ENCODE assay signal across 20 cellular contexts in the genomic region with DNA sequence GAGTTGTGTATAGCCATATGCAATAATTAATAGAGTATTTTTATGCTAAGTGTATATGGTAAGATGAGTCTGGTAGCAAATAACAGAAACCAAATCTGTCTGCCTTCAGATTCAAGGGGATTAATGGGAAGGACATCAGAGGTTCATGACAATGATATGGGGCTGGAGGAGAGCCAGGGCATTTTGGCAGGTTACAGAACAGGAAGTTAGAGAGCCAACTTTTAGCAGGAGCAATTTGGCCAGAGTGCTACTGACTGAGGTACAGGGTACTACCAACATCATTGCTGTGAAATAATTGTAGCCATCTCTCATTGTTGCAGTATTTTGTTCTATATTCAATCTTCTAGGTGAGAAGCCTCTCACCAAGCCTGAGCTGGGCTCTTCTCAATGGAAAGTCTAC.
"Had no signal": no experiment of that assay in that cellular context is flagged by ENCODE, and none has a peak within 500 bp of the region (broad histone marks: within the 10 kb centered on the region; RNA-seq: fewer than 3 reads in every experiment).

No MANE protein-coding gene starts in this region.

- H3K36me3 Mint-ChIP-seq: T-cell had no signal

- H3K4me1 Mint-ChIP-seq: T-cell had no signal

- FAIRE-seq: RCC 7860 had no signal

- H3K27me3 Mint-ChIP-seq: T-cell had no signal

- ATAC-seq: T-cell had no signal

- H3K9me3 ChIP-seq: SK-N-SH had no signal

- H3K4me2 ChIP-seq: SK-N-SH had no signal

- H3K27ac Mint-ChIP-seq: T-cell had no signal

- H3K4me3 Mint-ChIP-seq: T-cell had no signal

- DNase-seq: IMR-90, Karpas-422, KG1, NCI-H1092 treated with DMSO at 0.1 percent for 48 hours, NCI-H1436, NCI-H1694, NCI-H187 treated with DMSO at 0.1 percent for 48 hours, NCI-H2029 treated with DMSO at 0.1 percent for 48 hours, NCI-H2171 treated with DMSO at 0.1 percent for 48 hours, NCI-H345, NCI-H446 treated with DMSO at 0.1 percent for 48 hours, NCI-H510A treated with DMSO at 0.1 percent for 48 hours, NCI-H526, NCI-H82, RPMI8226, SHP77, SK-N-SH, SW 1271, T-cell had no signal

- H3K9ac ChIP-seq: SK-N-SH had no signal
